Comparison of ENCODE assay signal across 1 cellular context in genomic region chr2:174826051-174826450, GRCh38.
TF ChIP-seq lines count a peak whose summit lies in the region.

No MANE protein-coding gene starts in this region.

TF ChIP-seq in HepG2, 621 proteins besides CTCF, POLR2A, EP300 and RAD21 (continued from another document):
- TF ChIP-seq, protein P1, sequence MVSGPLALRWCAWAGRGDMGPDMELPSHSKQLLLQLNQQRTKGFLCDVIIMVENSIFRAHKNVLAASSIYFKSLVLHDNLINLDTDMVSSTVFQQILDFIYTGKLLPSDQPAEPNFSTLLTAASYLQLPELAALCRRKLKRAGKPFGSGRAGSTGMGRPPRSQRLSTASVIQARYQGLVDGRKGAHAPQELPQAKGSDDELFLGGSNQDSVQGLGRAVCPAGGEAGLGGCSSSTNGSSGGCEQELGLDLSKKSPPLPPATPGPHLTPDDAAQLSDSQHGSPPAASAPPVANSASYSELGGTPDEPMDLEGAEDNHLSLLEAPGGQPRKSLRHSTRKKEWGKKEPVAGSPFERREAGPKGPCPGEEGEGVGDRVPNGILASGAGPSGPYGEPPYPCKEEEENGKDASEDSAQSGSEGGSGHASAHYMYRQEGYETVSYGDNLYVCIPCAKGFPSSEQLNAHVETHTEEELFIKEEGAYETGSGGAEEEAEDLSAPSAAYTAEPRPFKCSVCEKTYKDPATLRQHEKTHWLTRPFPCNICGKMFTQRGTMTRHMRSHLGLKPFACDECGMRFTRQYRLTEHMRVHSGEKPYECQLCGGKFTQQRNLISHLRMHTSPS (CRISPR knock-in tag; IDR thresholded peaks at IDR 0.05; ENCODE audit: low read depth) = no peak
- TF ChIP-seq ZNF615 (CRISPR knock-in tag; IDR thresholded peaks at IDR 0.05; ENCODE audit: borderline replicate concordance) = no peak
- no peak for TF ChIP-seq ZNF460 (CRISPR knock-in tag; IDR thresholded peaks at IDR 0.05; ENCODE audit: borderline replicate concordance)
- TF ChIP-seq ZNF652 (CRISPR knock-in tag; IDR thresholded peaks at IDR 0.05; ENCODE audit: borderline replicate concordance, low read depth) = no peak
- no peak for TF ChIP-seq MXD1 (CRISPR knock-in tag; IDR thresholded peaks at IDR 0.05)
